19 cellular contexts compared by ENCODE assay signal in the genomic region with DNA sequence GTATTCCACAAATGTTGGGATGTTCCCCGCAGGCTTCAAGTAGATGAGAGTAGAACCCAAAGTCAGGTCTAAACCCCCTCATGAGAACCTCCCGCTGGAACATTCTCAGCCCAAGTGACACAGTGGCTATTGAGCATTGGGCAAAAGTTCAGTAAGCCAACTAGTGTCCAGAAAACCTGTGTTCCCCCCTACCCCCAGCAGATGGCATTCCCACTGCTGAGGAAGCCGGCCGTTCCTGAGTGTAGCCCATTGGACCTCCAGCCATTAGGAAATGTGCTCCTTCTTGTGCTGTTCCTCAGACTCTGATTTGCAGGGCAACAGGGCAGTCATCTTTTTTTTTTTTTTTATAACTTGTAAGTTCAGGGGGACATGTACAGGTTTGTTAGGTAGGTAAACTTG.
DNase-seq lines count a peak whose midpoint lies in the region; ATAC-seq, FAIRE-seq and TF ChIP-seq lines count a peak whose summit lies in the region.
"Had no signal": no experiment of that assay in that cellular context is flagged by ENCODE, and none has a peak within 500 bp of the region (broad histone marks: within the 10 kb centered on the region; RNA-seq: fewer than 3 reads in every experiment).

No MANE protein-coding gene starts in this region.

- CTCF ChIA-PET in activated naive CD4-positive, alpha-beta T cell treated with anti-CD3 and anti-CD28 coated beads for 36 hours (lab: Charles Lee): no interaction called here

- no peaks in the 10 kb centered on the region for H3K9me2 ChIP-seq in MM.1S (replicated peaks; ENCODE audit: insufficient read depth, low read length)

- no peak for ATAC-seq in stimulated activated effector memory CD8-positive, alpha-beta T cell treated with anti-CD3 and anti-CD28 coated beads, Interleukin-12 subunit alpha, Interleukin-12 subunit beta, amount 100 ng/mL, for 72 hours
- ATAC-seq in HG03039 (IDR thresholded peaks at IDR 0.05; ENCODE audit: unreplicated experiment): no peak
- ATAC-seq: left lung had no signal

- H3K4me3 ChIP-seq in MM.1S (ENCODE audit: low read length): no peak overlapping the region
- no peak overlapping the region for H3K4me3 ChIP-seq in choroid plexus epithelial cell (ENCODE audit: low read depth, low read length)
- H3K4me3 ChIP-seq in kidney (ENCODE audit: low read length in 2 of 2): no peak overlapping the region
- H3K4me3 ChIP-seq: adrenal gland, left lung, SK-N-MC had no signal

- no peak overlapping the region for H3K4me3 Mint-ChIP-seq in activated naive CD4-positive, alpha-beta T cell treated with anti-CD3 and anti-CD28 coated beads, Interleukin-2, amount 50 U/mL, for 24 hours
- H3K4me3 Mint-ChIP-seq in activated naive CD4-positive, alpha-beta T cell treated with anti-CD3 and anti-CD28 coated beads for 36 hours: no peak overlapping the region
- H3K4me3 Mint-ChIP-seq in stimulated activated effector memory CD8-positive, alpha-beta T cell treated with anti-CD3 and anti-CD28 coated beads, Interleukin-12 subunit alpha, Interleukin-12 subunit beta, amount 100 ng/mL, for 72 hours: no peak overlapping the region

- no peaks in the 10 kb centered on the region for H3K27me3 ChIP-seq in MM.1S (replicated peaks; ENCODE audit: insufficient read depth, low read length)
- H3K27me3 ChIP-seq: adrenal gland, left lung had no signal

- H3K36me3 ChIP-seq in MM.1S (replicated peaks; ENCODE audit: insufficient read depth, low read length): peaks cover 21% of the 10 kb centered on the region
- H3K36me3 ChIP-seq in kidney (ENCODE audit: control insufficient read depth in 1 of 2, insufficient read depth in 2 of 2, low read length in 2 of 2): peaks cover 0 to 2% of the 10 kb centered on the region in 2 donors

- H3K4me1 Mint-ChIP-seq in activated naive CD4-positive, alpha-beta T cell treated with anti-CD3 and anti-CD28 coated beads, Interleukin-2, amount 50 U/mL, for 24 hours: peaks cover 58% of the 10 kb centered on the region
- peaks cover 24% of the 10 kb centered on the region for H3K4me1 Mint-ChIP-seq in activated naive CD4-positive, alpha-beta T cell treated with anti-CD3 and anti-CD28 coated beads for 36 hours (ENCODE audit: low read depth)
- H3K4me1 Mint-ChIP-seq in stimulated activated effector memory CD8-positive, alpha-beta T cell treated with anti-CD3 and anti-CD28 coated beads, Interleukin-12 subunit alpha, Interleukin-12 subunit beta, amount 100 ng/mL, for 72 hours: peaks cover 19% of the 10 kb centered on the region

- no peaks in the 10 kb centered on the region for H3K27me3 Mint-ChIP-seq in activated naive CD4-positive, alpha-beta T cell treated with anti-CD3 and anti-CD28 coated beads, Interleukin-2, amount 50 U/mL, for 24 hours
- H3K27me3 Mint-ChIP-seq in activated naive CD4-positive, alpha-beta T cell treated with anti-CD3 and anti-CD28 coated beads for 36 hours (ENCODE audit: low read depth): no peaks in the 10 kb centered on the region

- TF ChIP-seq CTCF in MM.1S (IDR thresholded peaks at IDR 0.05; ENCODE audit: low read length): peak; percentile 7; the same call in 1 of the 2 replicates
- TF ChIP-seq CTCF in choroid plexus epithelial cell (conservative IDR thresholded peaks at IDR 0.05; ENCODE audit: low read depth, low read length): peak; percentile 15
- TF ChIP-seq CTCF in kidney (IDR thresholded peaks at IDR 0.05; ENCODE audit: borderline replicate concordance, extremely low read depth, insufficient read depth): no peak

- H3K4me2 ChIP-seq in MM.1S (ENCODE audit: low read depth, low read length): no peak overlapping the region

- peaks cover 13% of the 10 kb centered on the region for H3K9me3 Mint-ChIP-seq in activated naive CD4-positive, alpha-beta T cell treated with anti-CD3 and anti-CD28 coated beads, Interleukin-2, amount 50 U/mL, for 24 hours
- peaks cover 29% of the 10 kb centered on the region for H3K9me3 Mint-ChIP-seq in activated naive CD4-positive, alpha-beta T cell treated with anti-CD3 and anti-CD28 coated beads for 36 hours
- peaks cover 3% of the 10 kb centered on the region for H3K9me3 Mint-ChIP-seq in stimulated activated effector memory CD8-positive, alpha-beta T cell treated with anti-CD3 and anti-CD28 coated beads, Interleukin-12 subunit alpha, Interleukin-12 subunit beta, amount 100 ng/mL, for 72 hours

- intact Hi-C loops in activated naive CD4-positive, alpha-beta T cell treated with anti-CD3 and anti-CD28 coated beads for 36 hours (cut with micrococcal nuclease): loop anchor here (10.0 kb wide), 1 partner anchor 188 kb away; no protein-coding TSS in a partner anchor
- intact Hi-C loops in kidney (cut with DNase I): no loop called here

- no peak overlapping the region for H2AFZ ChIP-seq in MM.1S (ENCODE audit: low read length)

- H3K4me1 ChIP-seq in MM.1S (ENCODE audit: low read length) (no peaks in the 10 kb centered on the region), kidney (ENCODE audit: control insufficient read depth in 1 of 2, insufficient read depth in 1 of 2, low read depth in 1 of 2, low read length in 2 of 2) (peaks cover 3 to 5% of the 10 kb centered on the region in 2 donors)
- H3K4me1 ChIP-seq: adrenal gland, left lung had no signal

- H3K79me2 ChIP-seq in MM.1S (ENCODE audit: low read length): peaks cover 29% of the 10 kb centered on the region

- no peak for DNase-seq in activated naive CD4-positive, alpha-beta T cell treated with anti-CD3 and anti-CD28 coated beads for 36 hours
- no peak for DNase-seq in MM.1S
- DNase-seq in choroid plexus epithelial cell (ENCODE audit: low read depth): no peak
- no peak for DNase-seq in stimulated activated effector memory CD8-positive, alpha-beta T cell treated with anti-CD3 and anti-CD28 coated beads, Interleukin-12 subunit alpha, Interleukin-12 subunit beta, amount 100 ng/mL, for 72 hours (ENCODE audit: low spot score in 2 of 2)
- DNase-seq in EL: no peak
- no peak for DNase-seq in kidney
- DNase-seq: ACHN, adrenal gland, DMS79 treated with DMSO at 0.1 percent for 48 hours, glutamatergic neuron, left lung, NCI-H748 treated with DMSO at 0.1 percent for 48 hours, substantia nigra had no signal

- H3K9ac ChIP-seq in MM.1S (ENCODE audit: low read length): no peak overlapping the region
- H3K9ac ChIP-seq in kidney (ENCODE audit: low read length in 2 of 2): no peak overlapping the region

- H3K9me3 ChIP-seq in MM.1S (replicated peaks; ENCODE audit: insufficient read depth, low read length) (no peaks in the 10 kb centered on the region), kidney (ENCODE audit: control insufficient read depth in 1 of 2, low read length in 2 of 2) (no peaks in the 10 kb centered on the region)
- H3K9me3 ChIP-seq: adrenal gland had no signal

- H3K27ac ChIP-seq in MM.1S (ENCODE audit: low read length): no peak overlapping the region
- no peak overlapping the region for H3K27ac ChIP-seq in kidney (ENCODE audit: low read depth in 2 of 2, low read length in 2 of 2)
- H3K27ac ChIP-seq: adrenal gland, C4-2B, left lung, SK-N-MC had no signal

- H3K27ac Mint-ChIP-seq in activated naive CD4-positive, alpha-beta T cell treated with anti-CD3 and anti-CD28 coated beads, Interleukin-2, amount 50 U/mL, for 24 hours: peak overlapping the region; percentile 68
- no peak overlapping the region for H3K27ac Mint-ChIP-seq in activated naive CD4-positive, alpha-beta T cell treated with anti-CD3 and anti-CD28 coated beads for 36 hours
- peak overlapping the region; percentile 15 for H3K27ac Mint-ChIP-seq in stimulated activated effector memory CD8-positive, alpha-beta T cell treated with anti-CD3 and anti-CD28 coated beads, Interleukin-12 subunit alpha, Interleukin-12 subunit beta, amount 100 ng/mL, for 72 hours

- peaks cover 39% of the 10 kb centered on the region for H3K36me3 Mint-ChIP-seq in activated naive CD4-positive, alpha-beta T cell treated with anti-CD3 and anti-CD28 coated beads, Interleukin-2, amount 50 U/mL, for 24 hours
- peaks cover 61% of the 10 kb centered on the region for H3K36me3 Mint-ChIP-seq in activated naive CD4-positive, alpha-beta T cell treated with anti-CD3 and anti-CD28 coated beads for 36 hours (ENCODE audit: low read depth)
- peaks cover 48% of the 10 kb centered on the region for H3K36me3 Mint-ChIP-seq in stimulated activated effector memory CD8-positive, alpha-beta T cell treated with anti-CD3 and anti-CD28 coated beads, Interleukin-12 subunit alpha, Interleukin-12 subunit beta, amount 100 ng/mL, for 72 hours

- H3F3A ChIP-seq in MM.1S (ENCODE audit: insufficient read depth, low read length): no peaks in the 10 kb centered on the region

- no peaks in the 10 kb centered on the region for H4K20me1 ChIP-seq in MM.1S (ENCODE audit: insufficient read depth, low read length)

- FAIRE-seq in kidney (lab: Jason Lieb, UNC): no peak
- FAIRE-seq: RCC 7860, urothelium cell line had no signal
